In genomic region chr2:43186679-43187374, GRCh38 we compare ENCODE assay signal across 12 cellular contexts. TPM values are rescaled to one million over a fixed set of nuclear protein-coding genes. Genes with fewer than 3 reads are reported as not detected.
A peak's percentile ranks its signal among the peaks of the same experiment; 100 is the strongest.
DNase-seq lines count a peak whose midpoint lies in the region; ATAC-seq and TF ChIP-seq lines count a peak whose summit lies in the region.
"Had no signal": no experiment of that assay in that cellular context is flagged by ENCODE, and none has a peak within 500 bp of the region (broad histone marks: within the 10 kb centered on the region; RNA-seq: fewer than 3 reads in every experiment).

No MANE protein-coding gene starts in this region.

- TF ChIP-seq CTCF in esophagus squamous epithelium (IDR thresholded peaks at IDR 0.05) = no peak
- no peak for TF ChIP-seq CTCF in uterus (IDR thresholded peaks at IDR 0.05)

- intact Hi-C loops in esophagus squamous epithelium (cut with DNase I) (no loop called here), uterus (cut with DNase I; ENCODE audit: low total_unique reads) (no loop called here)

- H3K4me3 ChIP-seq in esophagus squamous epithelium = no peak overlapping the region
- H3K4me3 ChIP-seq in muscle layer of duodenum (ENCODE audit: low read depth in 1 of 2, low read length in 2 of 2) = no peak overlapping the region
- H3K4me3 ChIP-seq in uterus = no peak overlapping the region

- no peaks in the 10 kb centered on the region for H3K9me3 ChIP-seq in esophagus squamous epithelium
- H3K9me3 ChIP-seq in muscle layer of duodenum (ENCODE audit: control insufficient read depth in 1 of 2, low read length in 2 of 2) = no peaks in the 10 kb centered on the region
- H3K9me3 ChIP-seq in uterus = no peaks in the 10 kb centered on the region

- DNase-seq in activated naive CD4-positive, alpha-beta T cell treated with Interleukin-2 at 50 U/mL for 16 hours = no peak
- no peak for DNase-seq in esophagus squamous epithelium (lab: John Stamatoyannopoulos, UW)
- DNase-seq in uterus = peak; percentile 69 to 72
- DNase-seq in NCI-H1436 treated with DMSO at 0.1 percent for 48 hours (lab: John Stamatoyannopoulos, UW) = no peak
- DNase-seq in central memory CD4-positive, alpha-beta T cell = no peak
- DNase-seq: activated T-cell treated with anti-CD3 and anti-CD28 coated beads, Interleukin-2, amount 50 U/mL, for 72 hours; NCI-H2107 had no signal

- H3K27me3 ChIP-seq in esophagus squamous epithelium = no peaks in the 10 kb centered on the region
- H3K27me3 ChIP-seq in muscle layer of duodenum (ENCODE audit: low read depth, low read length) = no peaks in the 10 kb centered on the region
- H3K27me3 ChIP-seq in uterus = no peaks in the 10 kb centered on the region

- no peaks in the 10 kb centered on the region for H3K36me3 Mint-ChIP-seq in activated naive CD4-positive, alpha-beta T cell treated with anti-CD3 and anti-CD28 coated beads, Interleukin-2, amount 50 U/mL, for 24 hours
- H3K36me3 Mint-ChIP-seq: IgD-negative memory B cell had no signal

- TF ChIP-seq POLR2A in esophagus squamous epithelium (IDR thresholded peaks at IDR 0.05) = no peak
- TF ChIP-seq POLR2A in uterus (IDR thresholded peaks at IDR 0.05) = no peak

- H3K4me1 Mint-ChIP-seq in activated naive CD4-positive, alpha-beta T cell treated with anti-CD3 and anti-CD28 coated beads, Interleukin-2, amount 50 U/mL, for 24 hours = peaks cover 62% of the 10 kb centered on the region

- no peaks in the 10 kb centered on the region for H3K36me3 ChIP-seq in esophagus squamous epithelium
- H3K36me3 ChIP-seq in muscle layer of duodenum (ENCODE audit: control insufficient read depth in 1 of 2, insufficient read depth in 2 of 2, low read length in 2 of 2) = no peaks in the 10 kb centered on the region
- no peaks in the 10 kb centered on the region for H3K36me3 ChIP-seq in uterus

- no peaks in the 10 kb centered on the region for H3K27me3 Mint-ChIP-seq in activated naive CD4-positive, alpha-beta T cell treated with anti-CD3 and anti-CD28 coated beads, Interleukin-2, amount 50 U/mL, for 24 hours
- H3K27me3 Mint-ChIP-seq: IgD-negative memory B cell had no signal

- peak overlapping the region; percentile 51 for H3K27ac Mint-ChIP-seq in activated naive CD4-positive, alpha-beta T cell treated with anti-CD3 and anti-CD28 coated beads, Interleukin-2, amount 50 U/mL, for 24 hours

- H3K9me3 Mint-ChIP-seq in activated naive CD4-positive, alpha-beta T cell treated with anti-CD3 and anti-CD28 coated beads, Interleukin-2, amount 50 U/mL, for 24 hours = no peaks in the 10 kb centered on the region
- H3K9me3 Mint-ChIP-seq: activated T-cell treated with anti-CD3 and anti-CD28 coated beads, Interleukin-2, amount 50 U/mL, for 72 hours; IgD-negative memory B cell had no signal

- no peak overlapping the region for H3K4me3 Mint-ChIP-seq in activated naive CD4-positive, alpha-beta T cell treated with anti-CD3 and anti-CD28 coated beads, Interleukin-2, amount 50 U/mL, for 24 hours
- H3K4me3 Mint-ChIP-seq: activated T-cell treated with anti-CD3 and anti-CD28 coated beads, Interleukin-2, amount 50 U/mL, for 72 hours had no signal

- H3K4me1 ChIP-seq in esophagus squamous epithelium (peaks cover 5 to 42% (median 9%) of the 10 kb centered on the region in 3 donors), muscle layer of duodenum (ENCODE audit: control insufficient read depth in 1 of 2, insufficient read depth in 2 of 2, low read length in 2 of 2) (peaks cover 0 to 3% of the 10 kb centered on the region in 2 donors), uterus (peaks cover 0 to 3% of the 10 kb centered on the region in 2 donors)

- 86% methylated on average over 5 of the region's 12 CpGs; no CpG with 5 or more reads in 1 of the 2 donors for WGBS in esophagus squamous epithelium, 2 donors

- no peak for ATAC-seq in GM18858 (IDR thresholded peaks at IDR 0.05; ENCODE audit: unreplicated experiment)
- ATAC-seq: activated T-cell treated with anti-CD3 and anti-CD28 coated beads, Interleukin-2, amount 50 U/mL, for 72 hours; Panc1 had no signal

- H3K27ac ChIP-seq in esophagus squamous epithelium = peak overlapping the region in 3 of 4 donors; percentile 18 to 68 (median 49)
- H3K27ac ChIP-seq in muscle layer of duodenum (ENCODE audit: low read length) = peak overlapping the region; percentile 23
- H3K27ac ChIP-seq in uterus = peak overlapping the region; percentile 15 to 60

RNA-seq across cellular contexts. Expression of gene ZFP36L2, which starts 39.6 kb away (rescaled TPM):
- 10 to 100 TPM; 26.6 to 87.7 (median 41.8) TPM for total RNA-seq in esophagus squamous epithelium
- 100 to 1,000 TPM in 1 of 4 donors, 10 to 100 TPM in 3; 18.2 to 209 (median 67.2) TPM for total RNA-seq in uterus

Comparison
In these comparisons a context has a peak if more than half of its experiments do, and no peak if none do; other contexts are left out.
1. DNase-seq: peak in uterus (2 of 2); none in activated naive CD4-positive, alpha-beta T cell treated with Interleukin-2 at 50 U/mL for 16 hours (single experiment), esophagus squamous epithelium (single experiment), NCI-H1436 treated with DMSO at 0.1 percent for 48 hours (single experiment) and central memory CD4-positive, alpha-beta T cell (single experiment).
2. Peak in every context shown above with its lines, with median percentiles within 50 percentile points of each other: H3K27ac ChIP-seq.